In genomic region chr5:54727874-54728273, GRCh38 we compare ENCODE assay signal across 20 cellular contexts.
"Had no signal": no experiment of that assay in that cellular context is flagged by ENCODE, and none has a peak within 500 bp of the region (broad histone marks: within the 10 kb centered on the region; RNA-seq: fewer than 3 reads in every experiment).

No MANE protein-coding gene starts in this region.

- ATAC-seq: activated CD8-positive, alpha-beta memory T cell treated with anti-CD3 and anti-CD28 coated beads, Interleukin-2, amount 10 ng/mL, durations not matched to agents 7 days and 5 days; body of pancreas; gastroesophageal sphincter; stimulated activated naive B cell treated with anti-CD40 and anti-IgM and Interleukin-4, amounts not matched to agents 10 μg/mL and 1 μg/mL and 100 μg/mL, for 72 hours had no signal

- H3K27me3 Mint-ChIP-seq: activated B cell treated with CpG ODN at 0.5 μM for 24 hours; stimulated activated naive B cell treated with anti-CD40 and anti-IgM and Interleukin-4, amounts not matched to agents 10 μg/mL and 1 μg/mL and 100 μg/mL, for 72 hours had no signal

- H3K9me3 Mint-ChIP-seq: endodermal cell, nephron had no signal

- H3K27ac ChIP-seq: body of pancreas, colonic mucosa, gastroesophageal sphincter, left ventricle myocardium inferior, transverse colon had no signal

- H3K27me3 ChIP-seq: body of pancreas, colonic mucosa, gastroesophageal sphincter, spleen, transverse colon had no signal

- H3K27ac Mint-ChIP-seq: activated B cell treated with CpG ODN at 0.5 μM for 24 hours; activated CD4-positive, alpha-beta memory T cell treated with anti-CD3 and anti-CD28 coated beads, Interleukin-2, amount 10 ng/mL, durations not matched to agents 7 days and 5 days; activated CD8-positive, alpha-beta memory T cell treated with anti-CD3 and anti-CD28 coated beads, Interleukin-2, amount 10 ng/mL, durations not matched to agents 7 days and 5 days; endodermal cell; immature natural killer cell; stimulated activated naive B cell treated with anti-CD40 and anti-IgM and Interleukin-4, amounts not matched to agents 10 μg/mL and 1 μg/mL and 100 μg/mL, for 72 hours had no signal

- H3K4me3 Mint-ChIP-seq: activated B cell treated with CpG ODN at 0.5 μM for 24 hours; activated CD4-positive, alpha-beta memory T cell treated with anti-CD3 and anti-CD28 coated beads, Interleukin-2, amount 10 ng/mL, durations not matched to agents 7 days and 5 days; activated CD8-positive, alpha-beta memory T cell treated with anti-CD3 and anti-CD28 coated beads, Interleukin-2, amount 10 ng/mL, durations not matched to agents 7 days and 5 days; endodermal cell; immature natural killer cell; nephron; stimulated activated naive B cell treated with anti-CD40 and anti-IgM and Interleukin-4, amounts not matched to agents 10 μg/mL and 1 μg/mL and 100 μg/mL, for 72 hours had no signal

- H3K4me1 Mint-ChIP-seq: activated CD8-positive, alpha-beta memory T cell treated with anti-CD3 and anti-CD28 coated beads, Interleukin-2, amount 10 ng/mL, durations not matched to agents 7 days and 5 days; nephron had no signal

- H3K9me3 ChIP-seq: body of pancreas, colonic mucosa, gastroesophageal sphincter, left ventricle myocardium inferior, spleen, transverse colon had no signal

- DNase-seq: activated B cell treated with CpG ODN at 0.5 μM for 24 hours; activated CD4-positive, alpha-beta memory T cell treated with anti-CD3 and anti-CD28 coated beads, Interleukin-2, amount 10 ng/mL, durations not matched to agents 7 days and 5 days; activated CD4-positive, alpha-beta T cell treated with anti-CD3 and anti-CD28 coated beads for 48 hours; activated CD8-positive, alpha-beta memory T cell treated with anti-CD3 and anti-CD28 coated beads, Interleukin-2, amount 10 ng/mL, durations not matched to agents 7 days and 5 days; activated naive CD4-positive, alpha-beta T cell; body of pancreas; colonic mucosa; endodermal cell; immature natural killer cell; kidney glomerular epithelial cell; left ventricle myocardium inferior; mammary epithelial cell; midbrain; occipital lobe; posterior cingulate gyrus; spleen; stimulated activated naive B cell treated with anti-CD40 and anti-IgM and Interleukin-4, amounts not matched to agents 10 μg/mL and 1 μg/mL and 100 μg/mL, for 72 hours; transverse colon had no signal

- H3K36me3 ChIP-seq: colonic mucosa, gastroesophageal sphincter, left ventricle myocardium inferior, spleen, transverse colon had no signal

- H3K4me1 ChIP-seq: body of pancreas, colonic mucosa, gastroesophageal sphincter, left ventricle myocardium inferior, transverse colon had no signal

- H3K4me3 ChIP-seq: body of pancreas, colonic mucosa, gastroesophageal sphincter, left ventricle myocardium inferior, spleen, transverse colon had no signal
